In the genomic region with DNA sequence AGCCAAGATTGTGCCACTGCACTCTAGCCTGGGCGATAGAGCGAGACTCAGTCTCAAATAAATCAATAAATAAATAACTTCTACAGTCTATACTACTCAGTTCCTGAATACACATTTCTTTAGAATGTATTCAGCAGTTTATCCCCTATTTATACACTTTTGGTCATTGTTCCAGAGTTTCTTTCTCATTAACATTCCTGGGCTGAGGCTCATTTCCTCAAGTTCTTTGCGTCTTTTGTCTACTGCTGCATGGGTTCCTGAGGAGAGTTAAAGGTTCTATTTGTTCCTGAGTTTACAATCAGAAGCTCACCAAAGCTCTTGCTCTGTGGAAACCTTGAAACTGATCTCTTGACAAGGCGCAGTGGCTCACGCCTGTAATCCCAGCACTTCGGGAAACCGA, we compare ENCODE assay signal across 1 cellular context.
A peak's percentile ranks its signal among the peaks of the same experiment; 100 is the strongest.
TF ChIP-seq lines count a peak whose summit lies in the region.

No MANE protein-coding gene starts in this region.

TF ChIP-seq in GM23338, 12 proteins besides CTCF, POLR2A, EP300 and RAD21 (continued from another document):
- TF ChIP-seq ZNF462 (CRISPR knock-in tag; IDR thresholded peaks at IDR 0.05) (peak; percentile 68; the same call in 1 of the 2 replicates), ZNF114 (CRISPR knock-in tag; IDR thresholded peaks at IDR 0.05) (no peak)
